ENCODE assay signal across 9 cellular contexts in the genomic region with DNA sequence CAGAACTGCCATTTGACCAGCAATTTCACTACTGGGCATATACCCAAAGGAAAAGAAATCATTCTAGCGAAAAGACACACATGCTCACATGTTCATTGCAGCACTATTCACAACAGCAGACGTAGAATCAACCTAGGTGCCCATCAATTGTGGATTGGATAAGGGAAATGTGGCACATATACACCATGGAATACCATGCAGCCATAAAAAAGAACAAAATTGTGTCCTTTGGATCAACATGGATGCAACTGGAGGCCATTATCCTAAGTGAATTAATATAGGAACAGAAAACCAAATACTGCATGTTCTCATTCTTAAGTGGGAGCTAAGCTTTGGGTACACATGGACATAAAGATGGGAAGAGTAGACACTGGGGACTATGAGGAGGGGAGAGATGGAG. TPM values are rescaled to one million over a fixed set of nuclear protein-coding genes. Genes with fewer than 3 reads are reported as not detected.
"Had no signal": no experiment of that assay in that cellular context is flagged by ENCODE, and none has a peak within 500 bp of the region (broad histone marks: within the 10 kb centered on the region; RNA-seq: fewer than 3 reads in every experiment).

No MANE protein-coding gene starts in this region.

- DNase-seq: GDM1, GF-D8 had no signal

- ATAC-seq: GM12878 had no signal

- FAIRE-seq: G401.6, GM12878, GM12891, GM12892, GM18507, GM19239 had no signal

- H3K4me3 ChIP-seq: GM12878 had no signal

RNA-seq across cellular contexts. Expression of gene RAET1E, which starts 16.1 kb away (rescaled TPM):
- total RNA-seq: G401, GM12878 had no signal
- polyA plus RNA-seq: GM12878 had no signal

RNA-seq across cellular contexts. Expression of gene RAET1G, which starts 41.1 kb away (rescaled TPM):
- total RNA-seq: G401, GM12878 had no signal
- polyA plus RNA-seq: GM12878 had no signal
